ENCODE assay signal across 9 cellular contexts in the genomic region with DNA sequence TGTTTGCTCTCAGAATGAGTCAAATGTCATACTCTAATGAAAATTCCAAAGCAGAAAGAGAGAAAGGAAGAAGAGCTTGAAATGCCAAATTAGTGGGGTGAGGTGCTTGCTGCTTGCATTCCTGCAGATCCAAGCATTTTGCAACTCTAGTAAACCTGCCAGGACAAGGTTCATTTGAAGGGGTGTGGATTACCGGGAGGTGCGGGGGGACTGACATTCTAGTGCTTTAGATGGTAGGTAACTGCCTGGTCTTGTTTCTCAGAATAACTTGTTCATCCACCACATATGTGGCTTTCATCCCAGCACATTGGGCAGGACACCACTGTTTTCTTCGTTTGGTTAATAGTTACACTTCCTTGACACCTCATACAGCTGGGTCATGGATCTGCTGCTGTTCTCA.
DNase-seq lines count a peak whose midpoint lies in the region; ATAC-seq, FAIRE-seq and TF ChIP-seq lines count a peak whose summit lies in the region.
"Had no signal": no experiment of that assay in that cellular context is flagged by ENCODE, and none has a peak within 500 bp of the region (broad histone marks: within the 10 kb centered on the region; RNA-seq: fewer than 3 reads in every experiment).

No MANE protein-coding gene starts in this region.

- no peak overlapping the region for H3K14ac ChIP-seq in mesenchymal stem cell (ENCODE audit: low read length in 2 of 2)

- H3K4me3 ChIP-seq in mesenchymal stem cell (ENCODE audit: insufficient read depth in 1 of 2, low read depth in 1 of 2, low read length in 2 of 2) = no peak overlapping the region
- no peak overlapping the region for H3K4me3 ChIP-seq in upper lobe of right lung

- no peak for TF ChIP-seq POLR2A in GM12891 (IDR thresholded peaks at IDR 0.05; ENCODE audit: low read depth, low read length)

- ATAC-seq in esophagus mucosa = peak; percentile 94
- peak; percentile 58 for ATAC-seq in upper lobe of right lung

- DNase-seq in NCI-H2196 treated with DMSO at 0.1 percent for 48 hours (lab: John Stamatoyannopoulos, UW; ENCODE audit: unreplicated experiment) (peak; percentile 49), mesenchymal stem cell (no peak), upper lobe of right lung (no peak), NCI-H128 (lab: John Stamatoyannopoulos, UW; ENCODE audit: unreplicated experiment) (no peak), foreskin melanocyte (no peak), NCI-H345 treated with DMSO at 0.1 percent for 48 hours (lab: John Stamatoyannopoulos, UW; ENCODE audit: unreplicated experiment) (no peak), GM12891 (ENCODE audit: insufficient read length, low spot score) (no peak)
- DNase-seq: stimulated activated CD4-positive, alpha-beta T cell treated with anti-CD3 and anti-CD28 coated beads, Interleukin-1b, Interleukin-23, amount 100 ng/mL, for 48 hours had no signal

- H3K9me3 ChIP-seq in mesenchymal stem cell (ENCODE audit: control insufficient read depth, low read length) (no peaks in the 10 kb centered on the region), upper lobe of right lung (no peaks in the 10 kb centered on the region)

- H4K91ac ChIP-seq in mesenchymal stem cell (ENCODE audit: low read length) = no peak overlapping the region

- peak overlapping the region in 1 of 2 experiments; percentile 28 for H2BK12ac ChIP-seq in mesenchymal stem cell (ENCODE audit: low read length in 2 of 2)

- no peak for FAIRE-seq in GM12891 (lab: Jason Lieb, UNC)

- no peak overlapping the region for H2BK120ac ChIP-seq in mesenchymal stem cell (ENCODE audit: low read depth, low read length)

- peak overlapping the region; percentile 65 for H3K9ac ChIP-seq in mesenchymal stem cell (ENCODE audit: low read length)

- H3K18ac ChIP-seq in mesenchymal stem cell (ENCODE audit: low read depth in 1 of 2, low read length in 2 of 2) = peak overlapping the region in 1 of 2 experiments; percentile 8

- no peaks in the 10 kb centered on the region for H3K79me1 ChIP-seq in mesenchymal stem cell (replicated peaks; ENCODE audit: low read length, poor library complexity, severe bottlenecking)

- no peak overlapping the region for H3K4ac ChIP-seq in mesenchymal stem cell (ENCODE audit: low read depth in 1 of 2, low read length in 2 of 2)

- H3K4me1 ChIP-seq in mesenchymal stem cell (ENCODE audit: control insufficient read depth, insufficient read depth, low read depth, low read length) = peaks cover 9% of the 10 kb centered on the region
- H3K4me1 ChIP-seq in upper lobe of right lung = no peaks in the 10 kb centered on the region

- H3K36me3 ChIP-seq in mesenchymal stem cell (ENCODE audit: control insufficient read depth in 1 of 2, insufficient read depth in 2 of 2, low read depth in 1 of 2, low read length in 2 of 2) (no peaks in the 10 kb centered on the region), upper lobe of right lung (no peaks in the 10 kb centered on the region)

- no peaks in the 10 kb centered on the region for H3K27me3 ChIP-seq in mesenchymal stem cell (ENCODE audit: control insufficient read depth in 1 of 2, insufficient read depth in 1 of 2, low read length in 2 of 2)
- H3K27me3 ChIP-seq in upper lobe of right lung = no peaks in the 10 kb centered on the region

- no peak overlapping the region for H2BK15ac ChIP-seq in mesenchymal stem cell (ENCODE audit: low read depth, poor library complexity, severe bottlenecking)

- H3K4me2 ChIP-seq in mesenchymal stem cell (ENCODE audit: low read length, poor library complexity, severe bottlenecking) = peak overlapping the region; percentile 12

- H2BK5ac ChIP-seq in mesenchymal stem cell (ENCODE audit: low read depth, low read length, poor library complexity, severe bottlenecking) = no peak overlapping the region

- H3K27ac ChIP-seq in mesenchymal stem cell (ENCODE audit: low read length, poor library complexity, severe bottlenecking) = peak overlapping the region; percentile 99
- no peak overlapping the region for H3K27ac ChIP-seq in upper lobe of right lung

- 73% methylated on average over 3 of the region's 3 CpGs for WGBS in mesenchymal stem cell

- H2AFZ ChIP-seq in mesenchymal stem cell (ENCODE audit: low read depth, low read length) = no peak overlapping the region

- no peak for TF ChIP-seq CTCF in upper lobe of right lung (IDR thresholded peaks at IDR 0.05)

- no peak overlapping the region for H3K23ac ChIP-seq in mesenchymal stem cell (ENCODE audit: low read length in 2 of 2)

- intact Hi-C loops in upper lobe of right lung (cut with DNase I) = no loop called here

- H4K8ac ChIP-seq in mesenchymal stem cell (ENCODE audit: low read length) = no peak overlapping the region

- H2AK5ac ChIP-seq in mesenchymal stem cell (ENCODE audit: low read length, severe bottlenecking) = no peak overlapping the region

TF ChIP-seq in GM12891, 5 proteins besides CTCF, POLR2A, EP300 and RAD21:
- TF ChIP-seq PAX5 (IDR thresholded peaks at IDR 0.05; ENCODE audit: insufficient read depth, low read length, severe bottlenecking) (no peak), TAF1 (IDR thresholded peaks at IDR 0.05; ENCODE audit: low read depth, low read length) (no peak), SPI1 (IDR thresholded peaks at IDR 0.05; ENCODE audit: low read depth, low read length) (no peak), POLR2AphosphoS5 (IDR thresholded peaks at IDR 0.05; ENCODE audit: low read depth, low read length) (no peak), POU2F2 (IDR thresholded peaks at IDR 0.05; ENCODE audit: low read depth, low read length) (no peak)
